11 cellular contexts compared by ENCODE assay signal in the genomic region with DNA sequence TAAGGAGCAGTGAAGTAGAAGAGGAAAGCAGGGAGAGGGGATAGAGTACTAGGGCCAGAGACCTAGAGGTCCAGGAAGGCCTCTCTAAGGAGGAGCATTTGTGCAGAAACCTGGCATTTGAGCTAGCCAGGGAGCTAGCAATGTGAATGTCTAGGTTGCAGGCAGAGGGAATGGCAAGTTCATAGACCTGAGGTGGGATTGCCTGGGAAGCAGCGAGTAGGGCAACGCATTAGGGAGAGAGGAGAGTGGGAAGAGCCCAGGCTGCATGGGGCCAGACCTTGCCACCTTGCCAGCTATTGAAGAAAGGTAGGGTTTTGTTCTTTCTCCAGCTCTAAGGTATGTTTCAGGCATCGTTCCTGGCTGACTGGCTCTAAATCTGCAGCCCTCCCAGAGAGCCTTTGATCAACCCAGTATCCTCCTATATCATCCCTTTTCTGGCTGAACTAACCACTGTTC. TPM values are rescaled to one million over a fixed set of nuclear protein-coding genes. Genes with fewer than 3 reads are reported as not detected.
DNase-seq lines count a peak whose midpoint lies in the region; ATAC-seq and TF ChIP-seq lines count a peak whose summit lies in the region.
"Had no signal": no experiment of that assay in that cellular context is flagged by ENCODE, and none has a peak within 500 bp of the region (broad histone marks: within the 10 kb centered on the region; RNA-seq: fewer than 3 reads in every experiment).

No MANE protein-coding gene starts in this region.

- H2AFZ ChIP-seq in ACC112 (ENCODE audit: low read length, unreplicated experiment) (no peak overlapping the region), HCT116 (ENCODE audit: low read depth, low read length, poor library complexity, severe bottlenecking) (no peak overlapping the region)

- H3K4me2 ChIP-seq in HCT116 (ENCODE audit: low read length), result peak overlapping the region; percentile 66

- H3K79me2 ChIP-seq in ACC112 (ENCODE audit: control insufficient read depth, insufficient read depth, low read length, unreplicated experiment) (peaks cover 32% of the 10 kb centered on the region), HCT116 (ENCODE audit: insufficient read depth, low read length) (no peaks in the 10 kb centered on the region)

- no peaks in the 10 kb centered on the region for H3K27me3 ChIP-seq in ACC112 (ENCODE audit: insufficient read depth, low read length)
- no peaks in the 10 kb centered on the region for H3K27me3 ChIP-seq in HCT116 (ENCODE audit: insufficient read depth, low read length)
- no peaks in the 10 kb centered on the region for H3K27me3 ChIP-seq in ascending aorta
- no peaks in the 10 kb centered on the region for H3K27me3 ChIP-seq in mucosa of rectum (ENCODE audit: control insufficient read depth in 2 of 2, insufficient read depth in 2 of 2, low read length in 2 of 2)
- H3K27me3 ChIP-seq in thyroid gland, result no peaks in the 10 kb centered on the region

- DNase-seq in HCT116 (ENCODE audit: low read depth, low spot score) (no peak), ascending aorta (ENCODE audit: low spot score in 2 of 2) (no peak), UCSD-AML1 (lab: John Stamatoyannopoulos, UW; ENCODE audit: unreplicated experiment) (no peak), NCI-H146 treated with DMSO at 0.1 percent for 48 hours (lab: John Stamatoyannopoulos, UW; ENCODE audit: unreplicated experiment) (no peak), thyroid gland (no peak)
- DNase-seq: activated naive CD4-positive, alpha-beta T cell; stimulated activated CD4-positive, alpha-beta T cell treated with anti-CD3 and anti-CD28 coated beads, Interleukin-12 subunit alpha, Interleukin-12 subunit beta, amount 100 ng/mL, for 4 hours; stimulated activated naive CD8-positive, alpha-beta T cell treated with anti-CD3 and anti-CD28 coated beads, Interleukin-15, Interleukin-2, amounts not matched to agents 100 U/mL and 50 U/mL, for 24 hours had no signal

- POLR2A ChIA-PET in HCT116 (lab: Charles Lee), result no interaction called here

- H3K36me3 ChIP-seq in ACC112 (ENCODE audit: insufficient read depth, low read length) (no peaks in the 10 kb centered on the region), HCT116 (ENCODE audit: control insufficient read depth in 1 of 2, insufficient read depth in 2 of 2, low read length in 2 of 2) (no peaks in the 10 kb centered on the region), ascending aorta (peaks cover 0 to 9% of the 10 kb centered on the region in 2 donors), mucosa of rectum (ENCODE audit: control insufficient read depth in 2 of 2, insufficient read depth in 2 of 2, low read length in 2 of 2) (peaks cover 8 to 10% of the 10 kb centered on the region in 2 donors), thyroid gland (peaks cover 0 to 6% of the 10 kb centered on the region in 2 donors)

- ATAC-seq in HCT116 (no peak), GM18868 (IDR thresholded peaks at IDR 0.05; ENCODE audit: unreplicated experiment) (no peak)
- ATAC-seq: stimulated activated naive CD8-positive, alpha-beta T cell treated with anti-CD3 and anti-CD28 coated beads, Interleukin-15, Interleukin-2, amounts not matched to agents 100 U/mL and 50 U/mL, for 24 hours had no signal

- RAD21 ChIA-PET in HCT116 (lab: Charles Lee; ENCODE audit: low non-redundant PET in 1 of 2, low total read pairs in 2 of 2, uncharacterized antibody in 2 of 2, unreplicated experiment in 2 of 2), result interaction anchor here in 1 of 2 experiments (1.0 kb wide), 1 partner anchor 73 kb away, joined by 4 read pairs; no protein-coding TSS in a partner anchor

- 86% methylated on average over 3 of the region's 3 CpGs for WGBS in thyroid gland, 2 donors

- no peaks in the 10 kb centered on the region for H3K9me2 ChIP-seq in HCT116 (ENCODE audit: insufficient read depth)

- peaks cover 92% of the 10 kb centered on the region for H3K4me1 ChIP-seq in ACC112 (ENCODE audit: control insufficient read depth, insufficient read depth, low read length, unreplicated experiment)
- peaks cover 57 to 92% of the 10 kb centered on the region in 2 experiments for H3K4me1 ChIP-seq in HCT116 (ENCODE audit: control insufficient read depth in 1 of 2, insufficient read depth in 2 of 2, low read length in 2 of 2)
- peaks cover 23 to 79% of the 10 kb centered on the region in 2 donors for H3K4me1 ChIP-seq in ascending aorta
- H3K4me1 ChIP-seq in mucosa of rectum (ENCODE audit: control insufficient read depth in 2 of 2, insufficient read depth in 2 of 2, low read length in 2 of 2), result peaks cover 88 to 90% of the 10 kb centered on the region in 2 donors
- peaks cover 60 to 93% of the 10 kb centered on the region in 2 donors for H3K4me1 ChIP-seq in thyroid gland

- peak overlapping the region; percentile 40 for H3K9ac ChIP-seq in HCT116 (ENCODE audit: low read length)
- H3K9ac ChIP-seq in mucosa of rectum (ENCODE audit: low read depth in 1 of 2, low read length in 2 of 2), result peak overlapping the region; percentile 63 to 64

- H3K9me3 ChIP-seq in HCT116 (ENCODE audit: control insufficient read depth in 1 of 2, insufficient read depth in 1 of 2, low read depth in 1 of 2, low read length in 2 of 2), result no peaks in the 10 kb centered on the region
- H3K9me3 ChIP-seq in ascending aorta, result no peaks in the 10 kb centered on the region
- H3K9me3 ChIP-seq in mucosa of rectum (ENCODE audit: control insufficient read depth in 2 of 2, low read length in 2 of 2), result no peaks in the 10 kb centered on the region
- no peaks in the 10 kb centered on the region for H3K9me3 ChIP-seq in thyroid gland

- H3K4me3 ChIP-seq in ACC112 (ENCODE audit: low read depth, low read length), result no peak overlapping the region
- no peak overlapping the region for H3K4me3 ChIP-seq in HCT116 (replicated peaks in 1 of 2; ENCODE audit: low read depth in 1 of 2, low read length in 2 of 2)
- no peak overlapping the region for H3K4me3 ChIP-seq in ascending aorta
- H3K4me3 ChIP-seq in mucosa of rectum (ENCODE audit: low read length in 2 of 2), result peak overlapping the region in 1 of 2 donors; percentile 34
- no peak overlapping the region for H3K4me3 ChIP-seq in thyroid gland (replicated peaks in 1 of 3)

- TF ChIP-seq CTCF in HCT116 (IDR thresholded peaks at IDR 0.05 in 2 of 3, conservative IDR thresholded peaks at IDR 0.05 in 1 of 3; ENCODE audit: borderline replicate concordance in 1 of 3, insufficient read depth in 1 of 3, low read depth in 2 of 3, low read length in 2 of 3), result no peak
- TF ChIP-seq CTCF in ascending aorta (IDR thresholded peaks at IDR 0.05), result no peak
- TF ChIP-seq CTCF in thyroid gland (IDR thresholded peaks at IDR 0.05), result no peak

- TF ChIP-seq POLR2A in HCT116 (IDR thresholded peaks at IDR 0.05; ENCODE audit: borderline replicate concordance, extremely low read depth, insufficient read depth, insufficient read length), result no peak
- no peak for TF ChIP-seq POLR2A in thyroid gland (IDR thresholded peaks at IDR 0.05)

- no peaks in the 10 kb centered on the region for H4K20me1 ChIP-seq in HCT116 (ENCODE audit: insufficient read depth)

- intact Hi-C loops in HCT116 (cut with micrococcal nuclease) (no loop called here), ascending aorta (cut with DNase I) (loop anchor here (2.0 to 5.0 kb wide), 2 partner anchors 13 to 36 kb away; no protein-coding TSS in a partner anchor), thyroid gland (cut with DNase I) (loop anchor here (5.0 kb wide), 1 partner anchor 64 kb away; no protein-coding TSS in a partner anchor)

- no TSS peak for BruUV-seq in HCT116 (replicated peaks; lab: Mats Ljungman, UMichigan)

- CTCF ChIA-PET in HCT116 (lab: Charles Lee), result interaction anchor here (1.1 kb wide), 1 partner anchor 73 kb away, joined by 3 read pairs; no protein-coding TSS in a partner anchor

- H3K27ac ChIP-seq in ACC112 (ENCODE audit: low read depth, low read length), result peak overlapping the region; percentile 69; the same call in 1 of the 2 replicates
- no peak overlapping the region for H3K27ac ChIP-seq in HCT116 (ENCODE audit: low read depth, low read length)
- H3K27ac ChIP-seq in ascending aorta, result peak overlapping the region; percentile 44 to 75
- H3K27ac ChIP-seq in mucosa of rectum (ENCODE audit: low read depth in 2 of 2, low read length in 2 of 2), result peak overlapping the region; percentile 94
- H3K27ac ChIP-seq in thyroid gland, result peak overlapping the region in 1 of 3 donors; percentile 26

- no peak for TF ChIP-seq RAD21 in HCT116 (IDR thresholded peaks at IDR 0.05; ENCODE audit: low read depth)

TF ChIP-seq in HCT116, 20 proteins besides CTCF, POLR2A, EP300 and RAD21 (continues in another document):
- TF ChIP-seq, protein P1, sequence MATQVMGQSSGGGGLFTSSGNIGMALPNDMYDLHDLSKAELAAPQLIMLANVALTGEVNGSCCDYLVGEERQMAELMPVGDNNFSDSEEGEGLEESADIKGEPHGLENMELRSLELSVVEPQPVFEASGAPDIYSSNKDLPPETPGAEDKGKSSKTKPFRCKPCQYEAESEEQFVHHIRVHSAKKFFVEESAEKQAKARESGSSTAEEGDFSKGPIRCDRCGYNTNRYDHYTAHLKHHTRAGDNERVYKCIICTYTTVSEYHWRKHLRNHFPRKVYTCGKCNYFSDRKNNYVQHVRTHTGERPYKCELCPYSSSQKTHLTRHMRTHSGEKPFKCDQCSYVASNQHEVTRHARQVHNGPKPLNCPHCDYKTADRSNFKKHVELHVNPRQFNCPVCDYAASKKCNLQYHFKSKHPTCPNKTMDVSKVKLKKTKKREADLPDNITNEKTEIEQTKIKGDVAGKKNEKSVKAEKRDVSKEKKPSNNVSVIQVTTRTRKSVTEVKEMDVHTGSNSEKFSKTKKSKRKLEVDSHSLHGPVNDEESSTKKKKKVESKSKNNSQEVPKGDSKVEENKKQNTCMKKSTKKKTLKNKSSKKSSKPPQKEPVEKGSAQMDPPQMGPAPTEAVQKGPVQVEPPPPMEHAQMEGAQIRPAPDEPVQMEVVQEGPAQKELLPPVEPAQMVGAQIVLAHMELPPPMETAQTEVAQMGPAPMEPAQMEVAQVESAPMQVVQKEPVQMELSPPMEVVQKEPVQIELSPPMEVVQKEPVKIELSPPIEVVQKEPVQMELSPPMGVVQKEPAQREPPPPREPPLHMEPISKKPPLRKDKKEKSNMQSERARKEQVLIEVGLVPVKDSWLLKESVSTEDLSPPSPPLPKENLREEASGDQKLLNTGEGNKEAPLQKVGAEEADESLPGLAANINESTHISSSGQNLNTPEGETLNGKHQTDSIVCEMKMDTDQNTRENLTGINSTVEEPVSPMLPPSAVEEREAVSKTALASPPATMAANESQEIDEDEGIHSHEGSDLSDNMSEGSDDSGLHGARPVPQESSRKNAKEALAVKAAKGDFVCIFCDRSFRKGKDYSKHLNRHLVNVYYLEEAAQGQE (IDR thresholded peaks at IDR 0.05; ENCODE audit: low read depth), result no peak
- TF ChIP-seq FOSL1 (IDR thresholded peaks at IDR 0.05; ENCODE audit: low read depth) (no peak), TCF7L2 (IDR thresholded peaks at IDR 0.05; ENCODE audit: borderline replicate concordance, extremely low read depth, insufficient read depth, insufficient read length) (no peak), CEBPB (IDR thresholded peaks at IDR 0.05; ENCODE audit: low read depth) (no peak)
- TF ChIP-seq, protein P2, sequence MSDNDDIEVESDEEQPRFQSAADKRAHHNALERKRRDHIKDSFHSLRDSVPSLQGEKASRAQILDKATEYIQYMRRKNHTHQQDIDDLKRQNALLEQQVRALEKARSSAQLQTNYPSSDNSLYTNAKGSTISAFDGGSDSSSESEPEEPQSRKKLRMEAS (IDR thresholded peaks at IDR 0.05), result no peak

RNA-seq across cellular contexts. Expression of a gene that starts 54.0 kb away (rescaled TPM):
- total RNA-seq in HCT116 (2021; ENCODE audit: unreplicated experiment) (9.9 TPM), ascending aorta (11.9 TPM), thyroid gland (10 to 100 TPM; 18.1 to 28.3 (median 24.2) TPM)
- polyA plus RNA-seq in HCT116 (2012), result 6.8 and 9.1 TPM in 2 replicates
